ENCODE assay signal across 27 cellular contexts in genomic region chr10:33913194-33913593, GRCh38.
A peak's percentile ranks its signal among the peaks of the same experiment; 100 is the strongest.
DNase-seq lines count a peak whose midpoint lies in the region; ATAC-seq, FAIRE-seq and TF ChIP-seq lines count a peak whose summit lies in the region.
"Had no signal": no experiment of that assay in that cellular context is flagged by ENCODE, and none has a peak within 500 bp of the region (broad histone marks: within the 10 kb centered on the region; RNA-seq: fewer than 3 reads in every experiment).

No MANE protein-coding gene starts in this region.

- 70 to 75% methylated on average over 3 of the region's 3 CpGs for WGBS in esophagus squamous epithelium, 2 donors

- H3K27ac ChIP-seq in PC-3 (ENCODE audit: low read length) = peak overlapping the region; percentile 0; the same call in 1 of the 2 replicates
- H3K27ac ChIP-seq in esophagus squamous epithelium = no peak overlapping the region
- H3K27ac ChIP-seq: BLaER1 treated with 17β-estradiol and CSF1 and Interleukin-3, amounts not matched to agents 10 nM and 100 nM; HL-60 had no signal

- ATAC-seq in PC-3 (peak; percentile 92), HG02885 (IDR thresholded peaks at IDR 0.05; ENCODE audit: poor library complexity, unreplicated experiment) (no peak), GM18511 (IDR thresholded peaks at IDR 0.05; ENCODE audit: unreplicated experiment) (no peak), GM18867 (IDR thresholded peaks at IDR 0.05; ENCODE audit: unreplicated experiment) (no peak)
- ATAC-seq: GM12878, GM23338 had no signal

- FAIRE-seq in bronchial epithelial cell (lab: Jason Lieb, UNC) = no peak
- FAIRE-seq: A204.1, D721Med, GM12878, GM19239 had no signal

- H3K4me3 ChIP-seq in PC-3 (ENCODE audit: low read length) (no peak overlapping the region), bronchial epithelial cell (ENCODE audit: low read depth, low read length) (no peak overlapping the region), fibroblast of pulmonary artery (replicated peaks; ENCODE audit: low read depth, low read length) (no peak overlapping the region), esophagus squamous epithelium (no peak overlapping the region)
- H3K4me3 ChIP-seq: BLaER1 treated with 17β-estradiol and CSF1 and Interleukin-3, amounts not matched to agents 10 nM and 100 nM; GM12878; GM23338; HAP-1 had no signal

- no peak overlapping the region for H2AFZ ChIP-seq in PC-3 (ENCODE audit: low read length)
- H2AFZ ChIP-seq: GM23338 had no signal

- intact Hi-C loops in PC-3 (cut with micrococcal nuclease) (loop anchor here (5.0 kb wide), 1 partner anchor 576 kb away; no protein-coding TSS in a partner anchor), esophagus squamous epithelium (cut with DNase I) (no loop called here)

- no peaks in the 10 kb centered on the region for H3K9me3 ChIP-seq in PC-3 (ENCODE audit: low read length)
- H3K9me3 ChIP-seq in esophagus squamous epithelium = no peaks in the 10 kb centered on the region
- H3K9me3 ChIP-seq: BLaER1 treated with 17β-estradiol and CSF1 and Interleukin-3, amounts not matched to agents 10 nM and 100 nM; HAP-1 had no signal

- TF ChIP-seq POLR2A in esophagus squamous epithelium (IDR thresholded peaks at IDR 0.05) = no peak

- no peak overlapping the region for H3K9ac ChIP-seq in PC-3 (ENCODE audit: low read length)
- H3K9ac ChIP-seq: BLaER1 treated with 17β-estradiol and CSF1 and Interleukin-3, amounts not matched to agents 10 nM and 100 nM had no signal

- no peaks in the 10 kb centered on the region for H3K9me2 ChIP-seq in PC-3 (replicated peaks; ENCODE audit: low read length)

- no peaks in the 10 kb centered on the region for H4K20me1 ChIP-seq in PC-3 (ENCODE audit: low read length)
- H4K20me1 ChIP-seq: BLaER1 treated with 17β-estradiol and CSF1 and Interleukin-3, amounts not matched to agents 10 nM and 100 nM had no signal

- POLR2A ChIA-PET in PC-3 (lab: Charles Lee; ENCODE audit: unreplicated experiment) = no interaction called here

- H3K4me2 ChIP-seq in PC-3 (ENCODE audit: low read length) = peak overlapping the region; percentile 2
- H3K4me2 ChIP-seq: BLaER1 treated with 17β-estradiol and CSF1 and Interleukin-3, amounts not matched to agents 10 nM and 100 nM; GM23338 had no signal

- no peaks in the 10 kb centered on the region for H3K79me2 ChIP-seq in PC-3 (ENCODE audit: low read length)

- TF ChIP-seq CTCF in PC-3 (conservative IDR thresholded peaks at IDR 0.05; ENCODE audit: low read depth, low read length) (no peak), bronchial epithelial cell (IDR thresholded peaks at IDR 0.05; ENCODE audit: insufficient read depth, low read length, severe bottlenecking) (no peak), fibroblast of pulmonary artery (IDR thresholded peaks at IDR 0.05; ENCODE audit: low read length, missing control alignments) (no peak), esophagus squamous epithelium (IDR thresholded peaks at IDR 0.05) (no peak)

- CTCF ChIA-PET in PC-3 (lab: Charles Lee) = interaction anchor here (0.6 to 1.3 kb wide), 2 partner anchors 443 to 758 kb away, joined by 4 to 6 read pairs; no protein-coding TSS in a partner anchor

- peak; percentile 30 for DNase-seq in EL
- peak; percentile 94 for DNase-seq in PC-3
- DNase-seq in bronchial epithelial cell (ENCODE audit: low read depth) = peak; percentile 89
- peak; percentile 8 for DNase-seq in fibroblast of pulmonary artery (ENCODE audit: low read depth)
- no peak for DNase-seq in esophagus squamous epithelium (lab: John Stamatoyannopoulos, UW)
- DNase-seq: AML-193; CD4-positive, alpha-beta T cell; GDM1; NCI-H1092; NCI-H1417 treated with DMSO at 0.1 percent for 48 hours; NCI-H1694 treated with DMSO at 0.1 percent for 48 hours; NCI-H2081; NCI-H2227 treated with DMSO at 0.1 percent for 48 hours; NCI-H526 treated with DMSO at 0.1 percent for 48 hours; RPMI8226; SHP77 treated with DMSO at 0.1 percent for 48 hours had no signal

- H3K27me3 ChIP-seq in PC-3 (ENCODE audit: low read length) (no peaks in the 10 kb centered on the region), bronchial epithelial cell (ENCODE audit: control insufficient read depth, insufficient read depth, low read length) (no peaks in the 10 kb centered on the region), esophagus squamous epithelium (no peaks in the 10 kb centered on the region)

- no TSS peak for BruUV-seq in PC-3 (replicated peaks; lab: Mats Ljungman, UMichigan)

- no peaks in the 10 kb centered on the region for H3K36me3 ChIP-seq in PC-3 (ENCODE audit: low read depth, low read length)
- H3K36me3 ChIP-seq in bronchial epithelial cell (ENCODE audit: control insufficient read depth, insufficient read depth, low read length) = no peaks in the 10 kb centered on the region
- H3K36me3 ChIP-seq in esophagus squamous epithelium = no peaks in the 10 kb centered on the region
- H3K36me3 ChIP-seq: BLaER1 treated with 17β-estradiol and CSF1 and Interleukin-3, amounts not matched to agents 10 nM and 100 nM; HAP-1 had no signal

- no peaks in the 10 kb centered on the region for H3F3A ChIP-seq in PC-3 (ENCODE audit: low read length, unreplicated experiment)

- peaks cover 14% of the 10 kb centered on the region for H3K4me1 ChIP-seq in PC-3 (ENCODE audit: insufficient read depth, low read length)
- no peaks in the 10 kb centered on the region for H3K4me1 ChIP-seq in esophagus squamous epithelium
- H3K4me1 ChIP-seq: HAP-1 had no signal
